ENCODE assay signal across 7 cellular contexts in genomic region chrY:21586454-21586853, GRCh38. TPM values are rescaled to one million over a fixed set of nuclear protein-coding genes. Genes with fewer than 3 reads are reported as not detected.
"Had no signal": no experiment of that assay in that cellular context is flagged by ENCODE, and none has a peak within 500 bp of the region (broad histone marks: within the 10 kb centered on the region; RNA-seq: fewer than 3 reads in every experiment).

No MANE protein-coding gene starts in this region.

RNA-seq across cellular contexts. Expression of gene RBMY1A1, which starts 51.8 kb away (rescaled TPM):
- total RNA-seq: M059J, NCI-H460, OCI-LY7, PC-9, RPMI7951, SJSA1 had no signal
- polyA plus RNA-seq: SK-N-SH had no signal
